2 cellular contexts compared by ENCODE assay signal in genomic region chr1:87100271-87100670, GRCh38.
TF ChIP-seq lines count a peak whose summit lies in the region.

No MANE protein-coding gene starts in this region.

TF ChIP-seq in GM23338, 12 proteins besides CTCF, POLR2A, EP300 and RAD21:
- TF ChIP-seq EZH2 (IDR thresholded peaks at IDR 0.05; ENCODE audit: low read depth, unreplicated experiment) (no peak), STAT1 (IDR thresholded peaks at IDR 0.05; ENCODE audit: unreplicated experiment) (no peak)

TF ChIP-seq in H1, 55 proteins besides CTCF, POLR2A, EP300 and RAD21:
- TF ChIP-seq NRF1 (IDR thresholded peaks at IDR 0.05; ENCODE audit: low read depth, low read length), result no peak
- no peak for TF ChIP-seq USF2 (IDR thresholded peaks at IDR 0.05; ENCODE audit: low read length)
- TF ChIP-seq MAFK (IDR thresholded peaks at IDR 0.05; ENCODE audit: low read depth, low read length), result no peak
- no peak for TF ChIP-seq ASH2L (IDR thresholded peaks at IDR 0.05; ENCODE audit: low read length)
- TF ChIP-seq SIX5 (IDR thresholded peaks at IDR 0.05; ENCODE audit: low read depth, low read length), result no peak
- no peak for TF ChIP-seq NANOG (IDR thresholded peaks at IDR 0.05; ENCODE audit: insufficient read depth, low read depth, low read length, poor library complexity, severe bottlenecking)
- no peak for TF ChIP-seq RXRA (IDR thresholded peaks at IDR 0.05; ENCODE audit: insufficient read depth, low read depth, low read length)
- TF ChIP-seq KDM5A (IDR thresholded peaks at IDR 0.05; ENCODE audit: low read length), result no peak
- no peak for TF ChIP-seq CTBP2 (IDR thresholded peaks at IDR 0.05; ENCODE audit: borderline replicate concordance, insufficient read depth, insufficient read length, low read length)
- no peak for TF ChIP-seq KDM1A (IDR thresholded peaks at IDR 0.05; ENCODE audit: borderline replicate concordance, low read length)
- TF ChIP-seq SAP30 (IDR thresholded peaks at IDR 0.05; ENCODE audit: insufficient read depth, insufficient replicate concordance, low read length), result no peak
- TF ChIP-seq FOSL1 (IDR thresholded peaks at IDR 0.05; ENCODE audit: insufficient read depth, low read depth, low read length), result no peak
- no peak for TF ChIP-seq CREB1 (IDR thresholded peaks at IDR 0.05)
- TF ChIP-seq SP2 (IDR thresholded peaks at IDR 0.05; ENCODE audit: low read length), result no peak
- TF ChIP-seq TCF12 (IDR thresholded peaks at IDR 0.05; ENCODE audit: low read depth, low read length), result no peak
- no peak for TF ChIP-seq EZH2 (IDR thresholded peaks at IDR 0.05; ENCODE audit: low read depth, low read length, severe bottlenecking)
- no peak for TF ChIP-seq JUND (IDR thresholded peaks at IDR 0.05; ENCODE audit: low read length)
TF ChIP-seq in H1: peak in this region for 0.
